20 cellular contexts compared by ENCODE assay signal in the genomic region with DNA sequence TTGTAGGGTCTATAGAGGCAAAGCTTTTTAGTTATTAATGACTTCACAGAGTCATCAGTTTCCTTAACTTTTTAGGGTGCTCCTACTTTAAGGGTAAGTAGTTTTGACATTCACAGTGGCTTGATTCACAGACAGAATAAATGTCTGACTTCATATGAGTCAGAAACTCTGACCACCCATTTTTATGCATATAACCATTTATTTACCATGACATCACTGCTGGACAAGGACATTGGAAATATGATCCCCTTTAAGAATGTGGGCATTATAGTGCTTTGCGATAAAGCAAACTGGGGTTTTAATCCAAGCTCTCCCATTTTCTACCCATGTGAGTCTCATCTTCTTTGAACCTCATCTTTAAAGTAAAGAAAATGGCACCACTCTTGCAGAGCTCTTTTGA.
A peak's percentile ranks its signal among the peaks of the same experiment; 100 is the strongest.
DNase-seq lines count a peak whose midpoint lies in the region; TF ChIP-seq lines count a peak whose summit lies in the region.
"Had no signal": no experiment of that assay in that cellular context is flagged by ENCODE, and none has a peak within 500 bp of the region (broad histone marks: within the 10 kb centered on the region; RNA-seq: fewer than 3 reads in every experiment).

No MANE protein-coding gene starts in this region.

- 0 out of 2 replicates have a peak overlapping the region, but pooled peaks have one; percentile 40 for H3K27ac ChIP-seq in ACC112 (ENCODE audit: low read depth, low read length)
- H3K27ac ChIP-seq: gastrocnemius medialis, RWPE1, WERI-Rb-1 had no signal

- H3K27me3 ChIP-seq in ACC112 (ENCODE audit: insufficient read depth, low read length) (no peaks in the 10 kb centered on the region), adipocyte (replicated peaks; ENCODE audit: control insufficient read depth, insufficient read depth, low read length) (no peaks in the 10 kb centered on the region)
- H3K27me3 ChIP-seq: gastrocnemius medialis had no signal

- H3K79me2 ChIP-seq in ACC112 (ENCODE audit: control insufficient read depth, insufficient read depth, low read length, unreplicated experiment), result no peaks in the 10 kb centered on the region

- no peaks in the 10 kb centered on the region for H3K36me3 ChIP-seq in ACC112 (ENCODE audit: insufficient read depth, low read length)
- no peaks in the 10 kb centered on the region for H3K36me3 ChIP-seq in adipocyte (ENCODE audit: control insufficient read depth, insufficient read depth, low read length, severe bottlenecking)
- H3K36me3 ChIP-seq: gastrocnemius medialis, WERI-Rb-1 had no signal

- TF ChIP-seq CTCF in fibroblast of pulmonary artery (IDR thresholded peaks at IDR 0.05; ENCODE audit: low read length, missing control alignments), result no peak

- peak overlapping the region; percentile 50; the same call in 1 of the 2 replicates for H3K4me3 ChIP-seq in ACC112 (ENCODE audit: low read depth, low read length)
- no peak overlapping the region for H3K4me3 ChIP-seq in adipocyte (ENCODE audit: low read length)
- no peak overlapping the region for H3K4me3 ChIP-seq in fibroblast of pulmonary artery (replicated peaks; ENCODE audit: low read depth, low read length)
- H3K4me3 ChIP-seq: gastrocnemius medialis had no signal

- no peak overlapping the region for H2AFZ ChIP-seq in ACC112 (ENCODE audit: low read length, unreplicated experiment)

- peaks cover 23% of the 10 kb centered on the region for H3K4me1 ChIP-seq in ACC112 (ENCODE audit: control insufficient read depth, insufficient read depth, low read length, unreplicated experiment)
- H3K4me1 ChIP-seq in adipocyte (ENCODE audit: control insufficient read depth, insufficient read depth, low read length), result peaks cover 9% of the 10 kb centered on the region
- H3K4me1 ChIP-seq: gastrocnemius medialis had no signal

- H3K9me3 ChIP-seq in adipocyte (ENCODE audit: control insufficient read depth, low read length), result no peaks in the 10 kb centered on the region
- H3K9me3 ChIP-seq: gastrocnemius medialis had no signal

- DNase-seq in HCEC 1CT (peak; percentile 21), adipocyte (ENCODE audit: low read depth) (peak; percentile 61), fibroblast of pulmonary artery (ENCODE audit: low read depth) (peak; percentile 25), SIG-M5 treated with dmso at 0.1 percent for 504 hours (lab: John Stamatoyannopoulos, UW; ENCODE audit: unreplicated experiment) (no peak), NCI-H345 treated with DMSO at 0.1 percent for 48 hours (lab: John Stamatoyannopoulos, UW; ENCODE audit: unreplicated experiment) (no peak), RPMI8226 (no peak), NCI-H446 treated with DMSO at 0.1 percent for 48 hours (lab: John Stamatoyannopoulos, UW) (no peak)
- DNase-seq: activated CD8-positive, alpha-beta T cell treated with anti-CD3 and anti-CD28 coated beads for 36 hours; activated T-cell treated with anti-CD3 and anti-CD28 coated beads, Interleukin-2, amount 50 U/mL, for 48 hours; CD4-positive, alpha-beta memory T cell; central memory CD4-positive, alpha-beta T cell; effector memory CD4-positive, alpha-beta T cell; gastrocnemius medialis; NCI-H82; occipital lobe; right cardiac atrium; T-cell; WERI-Rb-1 had no signal

- H3K9ac ChIP-seq in adipocyte (ENCODE audit: low read length), result no peak overlapping the region

Comparison
In these comparisons a context has a peak if more than half of its experiments do, and no peak if none do; other contexts are left out.
1. DNase-seq: peak in HCEC 1CT (single experiment), adipocyte (single experiment) and fibroblast of pulmonary artery (single experiment); none in SIG-M5 treated with dmso at 0.1 percent for 504 hours (single experiment), NCI-H345 treated with DMSO at 0.1 percent for 48 hours (single experiment), RPMI8226 (single experiment) and NCI-H446 treated with DMSO at 0.1 percent for 48 hours (single experiment).